Comparison of ENCODE assay signal across 13 cellular contexts in the genomic region with DNA sequence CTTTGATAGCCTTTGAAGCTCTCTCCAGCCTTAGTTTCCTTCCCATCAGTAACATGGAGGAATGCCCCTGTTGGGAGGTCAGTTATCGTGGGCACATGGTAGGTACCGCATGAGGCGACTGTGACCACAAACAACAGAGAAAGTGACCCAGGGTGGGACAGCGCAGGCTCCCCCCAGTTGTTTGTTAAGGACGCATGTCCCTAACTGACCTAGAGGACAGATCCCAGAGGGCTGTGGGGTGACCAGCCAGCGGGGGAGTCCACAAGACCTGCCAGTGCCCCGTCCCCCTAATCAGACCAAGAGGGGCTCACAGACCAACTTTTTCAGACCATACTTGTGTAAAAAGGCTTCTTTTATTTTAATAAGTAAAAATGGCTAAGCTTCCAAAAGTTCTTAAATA. TPM values are rescaled to one million over a fixed set of nuclear protein-coding genes. Genes with fewer than 3 reads are reported as not detected.
DNase-seq lines count a peak whose midpoint lies in the region; ATAC-seq, FAIRE-seq and TF ChIP-seq lines count a peak whose summit lies in the region.
"Had no signal": no experiment of that assay in that cellular context is flagged by ENCODE, and none has a peak within 500 bp of the region (broad histone marks: within the 10 kb centered on the region; RNA-seq: fewer than 3 reads in every experiment).

No MANE protein-coding gene starts in this region.

- H2AFZ ChIP-seq in H1 (ENCODE audit: low read length) = no peak overlapping the region

- 72 to 83% (median 81%) methylated on average over 7 of the region's 7 CpGs for WGBS in heart left ventricle, 4 donors
- 91% methylated on average over 7 of the region's 7 CpGs; no CpG with 5 or more reads in 1 of the 2 experiments for WGBS in H1 (ENCODE audit: extremely low coverage in 1 of 2, insufficient coverage in 1 of 2, insufficient read length in 1 of 2, insufficient replicate concordance in 2 of 2, low coverage in 1 of 2, low lambda C conversion rate in 2 of 2, missing lambda C conversion rate in 1 of 2), 2 experiments
- WGBS in aorta, 2 donors = 92 to 93% methylated on average over 7 of the region's 7 CpGs

- intact Hi-C loops in heart left ventricle (cut with DNase I) = loop anchor here (1.0 to 10.0 kb wide), 11 partner anchors 34 to 247 kb away; a partner anchor contains a TSS
- intact Hi-C loops in Right ventricle myocardium superior (cut with DNase I) = loop anchor here (2.0 to 10.0 kb wide), 2 partner anchors 105 to 247 kb away; a partner anchor contains a TSS
- intact Hi-C loops in mucosa of descending colon (cut with DNase I, micrococcal nuclease) = loop anchor here in 1 of 2 donors (5.0 kb wide), 2 partner anchors 49 to 104 kb away; no protein-coding TSS in a partner anchor
- intact Hi-C loops in aorta (cut with DNase I) = loop anchor here (1.0 to 5.0 kb wide), 4 partner anchors 21 to 244 kb away; a partner anchor contains a TSS

- TF ChIP-seq POLR2A in heart left ventricle (IDR thresholded peaks at IDR 0.05) (no peak), H1 (IDR thresholded peaks at IDR 0.05; ENCODE audit: control extremely low read depth in 1 of 2, low read depth in 2 of 2, low read length in 2 of 2) (no peak)

- no peak for TF ChIP-seq RAD21 in H1 (IDR thresholded peaks at IDR 0.05 in 1 of 2, conservative IDR thresholded peaks at IDR 0.05 in 1 of 2; ENCODE audit: low read depth in 2 of 2, low read length in 2 of 2)

- no peak for TF ChIP-seq EP300 in H1 (IDR thresholded peaks at IDR 0.05; ENCODE audit: borderline replicate concordance in 1 of 2, low read depth in 2 of 2, low read length in 2 of 2)

- POLR2A ChIA-PET in H1 (lab: Charles Lee; ENCODE audit: partially characterized antibody) = interaction anchor here (1.7 to 2.5 kb wide), 2 partner anchors 21 to 23 kb away, joined by 4 to 9 read pairs; a partner anchor contains a TSS

- peak overlapping the region in 11 of 12 donors; percentile 50 to 81 (median 73) for H3K27ac ChIP-seq in heart left ventricle
- no peak overlapping the region for H3K27ac ChIP-seq in H1 (ENCODE audit: low read depth, low read length)
- no peak overlapping the region for H3K27ac ChIP-seq in aorta (ENCODE audit: low read depth in 1 of 2, low read length in 2 of 2)

- H4K8ac ChIP-seq in H1 (ENCODE audit: extremely low read depth, insufficient read depth, low read length) = no peak overlapping the region

- H3K79me1 ChIP-seq in H1 (ENCODE audit: low read depth, low read length) = no peaks in the 10 kb centered on the region

- H3K9me3 ChIP-seq in heart left ventricle (no peaks in the 10 kb centered on the region), H1 (ENCODE audit: insufficient read depth in 2 of 2, low read depth in 1 of 2, low read length in 1 of 2) (no peaks in the 10 kb centered on the region), mucosa of descending colon (no peaks in the 10 kb centered on the region), aorta (ENCODE audit: control insufficient read depth, low read length) (no peaks in the 10 kb centered on the region), BE2C (no peaks in the 10 kb centered on the region)
- H3K9me3 ChIP-seq: pancreas, uterus had no signal

- peaks cover 4 to 6% of the 10 kb centered on the region in 2 experiments for H4K20me1 ChIP-seq in H1 (replicated peaks in 1 of 2; ENCODE audit: control insufficient read depth in 1 of 2, insufficient read depth in 2 of 2, low read length in 2 of 2)

- H2AK5ac ChIP-seq in H1 (ENCODE audit: low read depth, low read length) = no peak overlapping the region

- TF ChIP-seq CTCF in heart left ventricle (IDR thresholded peaks at IDR 0.05) (no peak), H1 (IDR thresholded peaks at IDR 0.05; ENCODE audit: control extremely low read depth in 1 of 3, insufficient read depth in 1 of 3, low read depth in 1 of 3, low read length in 3 of 3) (no peak), mucosa of descending colon (IDR thresholded peaks at IDR 0.05) (no peak), BE2C (IDR thresholded peaks at IDR 0.05; ENCODE audit: low read depth, low read length) (no peak)

- DNase-seq in heart left ventricle = peak in 1 of 5 donors; percentile 40
- DNase-seq in Right ventricle myocardium superior = no peak
- no peak for DNase-seq in H1 (ENCODE audit: low read depth in 1 of 2, low spot score in 2 of 2)
- DNase-seq in mucosa of descending colon = peak in 2 of 3 donors; percentile 14 to 25
- peak; percentile 37 to 64 for DNase-seq in aorta
- DNase-seq in activated CD4-positive, alpha-beta T cell treated with anti-CD3 and anti-CD28 coated beads, Interleukin-2, amount 50 U/mL, for 1 hour = no peak
- no peak for DNase-seq in SKM-1 (lab: John Stamatoyannopoulos, UW; ENCODE audit: unreplicated experiment)
- DNase-seq in BE2C = no peak
- DNase-seq: NCI-H524 treated with DMSO at 0.1 percent for 48 hours had no signal

- ATAC-seq in heart left ventricle = peak in 1 of 4 donors; percentile 2
- no peak for ATAC-seq in Right ventricle myocardium superior (ENCODE audit: poor library complexity)
- no peak for ATAC-seq in mucosa of descending colon
- no peak for ATAC-seq in aorta (ENCODE audit: low FRiP score)

- no peak overlapping the region for H3K56ac ChIP-seq in H1 (replicated peaks; ENCODE audit: insufficient read length, low read depth, low read length)

- 0 out of 2 replicates have a peak overlapping the region, but pooled peaks have one; percentile 18 for H2BK15ac ChIP-seq in H1 (ENCODE audit: low read length)

- H3K18ac ChIP-seq in H1 (ENCODE audit: extremely low read depth, low read length) = no peak overlapping the region

- H2BK20ac ChIP-seq in H1 (ENCODE audit: low read length) = no peak overlapping the region

- H2BK120ac ChIP-seq in H1 (replicated peaks; ENCODE audit: low read depth, low read length) = no peak overlapping the region

- no peak overlapping the region for H4K5ac ChIP-seq in H1 (ENCODE audit: insufficient read length, low read depth, low read length)

- 0 out of 2 replicates have a peak overlapping the region, but pooled peaks have one; percentile 60 for H2BK5ac ChIP-seq in H1 (ENCODE audit: low read depth, low read length)

- H3K27me3 ChIP-seq in heart left ventricle (no peaks in the 10 kb centered on the region), H1 (replicated peaks in 1 of 4; ENCODE audit: control insufficient read depth in 3 of 4, extremely low read depth in 1 of 4, insufficient read depth in 3 of 4, low read length in 3 of 4) (no peaks in the 10 kb centered on the region; a peak in 1 of 7 replicates), aorta (ENCODE audit: control insufficient read depth in 1 of 2, insufficient read depth in 2 of 2, low read length in 1 of 2) (no peaks in the 10 kb centered on the region), BE2C (no peaks in the 10 kb centered on the region)
- H3K27me3 ChIP-seq: pancreas, uterus had no signal

- H4K91ac ChIP-seq in H1 (replicated peaks; ENCODE audit: insufficient read length, low read length) = no peak overlapping the region

- H3K4me3 ChIP-seq in heart left ventricle (no peak overlapping the region), H1 (ENCODE audit: extremely low read depth in 1 of 4, insufficient read depth in 2 of 4, low read depth in 3 of 4, low read length in 4 of 4) (no peak overlapping the region), mucosa of descending colon (no peak overlapping the region), aorta (ENCODE audit: low read length in 2 of 2) (no peak overlapping the region), BE2C (ENCODE audit: low read depth, low read length) (no peak overlapping the region)
- H3K4me3 ChIP-seq: coronary artery, pancreas, uterus had no signal

- H3K23ac ChIP-seq in H1 (ENCODE audit: insufficient read length) = no peak overlapping the region

- H3K36me3 ChIP-seq in heart left ventricle = peaks cover 0 to 75% (median 37%) of the 10 kb centered on the region in 9 donors
- H3K36me3 ChIP-seq in H1 (ENCODE audit: control insufficient read depth in 2 of 4, insufficient read depth in 4 of 4, low read length in 3 of 4) = peaks cover 0 to 12% (median 4%) of the 10 kb centered on the region in 4 experiments; a peak in 5 of 8 replicates
- H3K36me3 ChIP-seq in mucosa of descending colon (ENCODE audit: low read depth) = no peaks in the 10 kb centered on the region
- no peaks in the 10 kb centered on the region for H3K36me3 ChIP-seq in aorta (ENCODE audit: control insufficient read depth in 1 of 2, insufficient read depth in 2 of 2, low read length in 1 of 2)
- peaks cover 14% of the 10 kb centered on the region for H3K36me3 ChIP-seq in BE2C
- H3K36me3 ChIP-seq: uterus had no signal

- no peak overlapping the region for H2BK12ac ChIP-seq in H1 (ENCODE audit: low read depth, low read length)

- no peaks in the 10 kb centered on the region for H3K79me2 ChIP-seq in H1 (ENCODE audit: control insufficient read depth in 1 of 2, insufficient read depth in 2 of 2, low read length in 2 of 2)

- H3K4me2 ChIP-seq in H1 (ENCODE audit: insufficient read depth in 1 of 2, low read depth in 2 of 2, low read length in 2 of 2) = no peak overlapping the region

- H3K9ac ChIP-seq in H1 (replicated peaks in 1 of 4; ENCODE audit: extremely low read depth in 1 of 4, low read depth in 3 of 4, low read length in 3 of 4) = no peak overlapping the region

- no peak for FAIRE-seq in H1 (lab: Jason Lieb, UNC)
- FAIRE-seq: A204.1, pancreas had no signal

- peaks cover 0 to 29% (median 14%) of the 10 kb centered on the region in 12 donors for H3K4me1 ChIP-seq in heart left ventricle
- H3K4me1 ChIP-seq in H1 (replicated peaks in 1 of 4; ENCODE audit: control insufficient read depth in 3 of 4, insufficient read depth in 4 of 4, low read length in 3 of 4) = peaks cover 0 to 12% (median 7%) of the 10 kb centered on the region in 4 experiments; a peak in 4 of 7 replicates
- H3K4me1 ChIP-seq in mucosa of descending colon (ENCODE audit: low read depth) = no peaks in the 10 kb centered on the region
- H3K4me1 ChIP-seq in aorta (ENCODE audit: control insufficient read depth in 1 of 2, insufficient read depth in 2 of 2, low read length in 2 of 2) = no peaks in the 10 kb centered on the region
- H3K4me1 ChIP-seq in BE2C = no peaks in the 10 kb centered on the region; the same call in 1 of the 2 replicates
- H3K4me1 ChIP-seq: pancreas, uterus had no signal

- H3K4ac ChIP-seq in H1 (replicated peaks; ENCODE audit: insufficient read length, low read depth, low read length) = no peak overlapping the region

- no peaks in the 10 kb centered on the region for H3K23me2 ChIP-seq in H1 (ENCODE audit: low read depth, low read length)

- H3K14ac ChIP-seq in H1 (ENCODE audit: insufficient read length) = no peak overlapping the region

- CTCF ChIA-PET in H1 (lab: Charles Lee; ENCODE audit: partially characterized antibody) = interaction anchor here (0.9 to 4.8 kb wide), 27 partner anchors 9 to 354 kb away, joined by 3 to 24 read pairs (median 5); a partner anchor contains a TSS

RNA-seq across cellular contexts. Expression of a gene that starts 22.3 kb away (rescaled TPM):
- total RNA-seq in heart left ventricle (10 to 100 TPM; 10.6 to 20.5 (median 15.3) TPM), Right ventricle myocardium superior (9.4 TPM), mucosa of descending colon (10 to 100 TPM; 12.8 to 21.1 (median 17.9) TPM), aorta (10 to 100 TPM in 1 of 2 donors, 1 to 10 TPM in 1; 9.9 to 16.2 TPM)
- polyA plus RNA-seq in heart left ventricle (10 to 100 TPM in 1 of 2 donors, 1 to 10 TPM in 1; 8.0 to 19.1 TPM), H1 (2011; rRNA removed) (60.4 and 88.4 TPM in 2 replicates), aorta (10 to 100 TPM in 1 of 2 donors, 1 to 10 TPM in 1; 7.0 to 15.7 TPM)
- 50.2 and 50.3 TPM in 2 replicates for total RNA-seq in H1 (2021; fragmentation: NEBNext Ultra II Directional; extraction: Animal tissue kit (Norgen Biotek cat#: 25700))
- 55.3 TPM for polyA plus RNA-seq in H1 (2011; cell fraction: cytosol; rRNA removed)
- polyA plus RNA-seq in H1 (2011; cell fraction: nucleus; rRNA removed) = 166 TPM
- 25.0 to 47.4 TPM (median 43.4 TPM) in 4 replicates for polyA plus RNA-seq in H1 (2012, experiment 1 of 2)
- 48.3 TPM for polyA plus RNA-seq in H1 (2012, experiment 2 of 2)
- polyA plus RNA-seq in H1 (2013, experiment 1 of 2) = 31.0 TPM
- 28.8 TPM for polyA plus RNA-seq in H1 (2013, experiment 2 of 2)
- 31.8 and 43.0 TPM in 2 replicates for polyA minus RNA-seq in H1 (2011; rRNA and poly(A)+ RNA removed)
- 29.9 TPM for polyA minus RNA-seq in H1 (2011; cell fraction: cytosol; rRNA and poly(A)+ RNA removed)
- 42.7 TPM for polyA minus RNA-seq in H1 (2011; cell fraction: nucleus; rRNA and poly(A)+ RNA removed)
- 99.0 TPM for polyA plus RNA-seq in BE2C (2012; ENCODE audit: insufficient read depth, insufficient read length, low read depth)

RNA-seq across cellular contexts. Expression of a gene that starts 44.4 kb away (rescaled TPM):
- total RNA-seq in heart left ventricle = 100 to 1,000 TPM in 1 of 9 donors, 10 to 100 TPM in 8; 46.1 to 105 (median 66.8) TPM
- 10 to 100 TPM; 61.1 to 64.4 TPM for polyA plus RNA-seq in heart left ventricle
- total RNA-seq in Right ventricle myocardium superior = 61.6 TPM
- total RNA-seq in H1 (2021; fragmentation: NEBNext Ultra II Directional; extraction: Animal tissue kit (Norgen Biotek cat#: 25700)) = 5.3 and 7.1 TPM in 2 replicates
- 2.1 and 3.8 TPM in 2 replicates for polyA plus RNA-seq in H1 (2011; rRNA removed)
- polyA plus RNA-seq in H1 (2011; cell fraction: cytosol; rRNA removed) = 4.4 TPM
- 11.5 TPM for polyA plus RNA-seq in H1 (2011; cell fraction: nucleus; rRNA removed)
- 2.1 to 3.7 TPM (median 2.8 TPM) in 4 replicates for polyA plus RNA-seq in H1 (2012, experiment 1 of 2)
- polyA plus RNA-seq in H1 (2012, experiment 2 of 2) = 1.6 TPM
- polyA plus RNA-seq in H1 (2013, experiment 1 of 2) = 4.3 TPM
- 4.4 TPM for polyA plus RNA-seq in H1 (2013, experiment 2 of 2)
- polyA minus RNA-seq in H1 (2011; rRNA and poly(A)+ RNA removed) = 3.3 and 3.9 TPM in 2 replicates
- 4.9 TPM for polyA minus RNA-seq in H1 (2011; cell fraction: cytosol; rRNA and poly(A)+ RNA removed)
- polyA minus RNA-seq in H1 (2011; cell fraction: nucleus; rRNA and poly(A)+ RNA removed) = 7.5 TPM
- 10 to 100 TPM in 1 of 3 donors, 1 to 10 TPM in 2; 3.7 to 17.2 (median 8.3) TPM for total RNA-seq in mucosa of descending colon
- 10 to 100 TPM; 69.7 to 80.1 TPM for total RNA-seq in aorta
- polyA plus RNA-seq in aorta = 10 to 100 TPM; 27.4 to 61.1 TPM
- 36.8 TPM for polyA plus RNA-seq in BE2C (2012; ENCODE audit: insufficient read depth, insufficient read length, low read depth)

Comparison
In these comparisons a context has a peak if more than half of its experiments do, and no peak if none do; other contexts are left out.
1. DNase-seq: peak in mucosa of descending colon (2 of 3) and aorta (2 of 2); none in Right ventricle myocardium superior (single experiment), H1 (0 of 2), activated CD4-positive, alpha-beta T cell treated with anti-CD3 and anti-CD28 coated beads, Interleukin-2, amount 50 U/mL, for 1 hour (single experiment), SKM-1 (single experiment) and BE2C (single experiment).
2. H3K27ac ChIP-seq: peak in heart left ventricle (11 of 12); none in H1 (single experiment) and aorta (0 of 2).